In genomic region chr6:15326072-15326614, GRCh38 we compare ENCODE assay signal across 17 cellular contexts.
DNase-seq lines count a peak whose midpoint lies in the region; ATAC-seq and TF ChIP-seq lines count a peak whose summit lies in the region.
"Had no signal": no experiment of that assay in that cellular context is flagged by ENCODE, and none has a peak within 500 bp of the region (broad histone marks: within the 10 kb centered on the region; RNA-seq: fewer than 3 reads in every experiment).

No MANE protein-coding gene starts in this region.

- H3K4me3 Mint-ChIP-seq in activated CD8-positive, alpha-beta memory T cell treated with anti-CD3 and anti-CD28 coated beads, Interleukin-2, amount 10 ng/mL, durations not matched to agents 7 days and 5 days: no peak overlapping the region
- H3K4me3 Mint-ChIP-seq in activated naive CD8-positive, alpha-beta T cell: no peak overlapping the region
- H3K4me3 Mint-ChIP-seq in natural killer cell: peak overlapping the region; percentile 6

- intact Hi-C loops in natural killer cell (cut with micrococcal nuclease): loop anchor here (1.0 to 10.0 kb wide), 4 partner anchors 27 to 299 kb away; no protein-coding TSS in a partner anchor
- intact Hi-C loops in Right ventricle myocardium superior (cut with DNase I): no loop called here
- intact Hi-C loops in left colon (cut with DNase I, micrococcal nuclease): no loop called here

- peaks cover 10% of the 10 kb centered on the region for H3K36me3 Mint-ChIP-seq in activated CD8-positive, alpha-beta memory T cell treated with anti-CD3 and anti-CD28 coated beads, Interleukin-2, amount 10 ng/mL, durations not matched to agents 7 days and 5 days
- peaks cover 5% of the 10 kb centered on the region for H3K36me3 Mint-ChIP-seq in activated naive CD8-positive, alpha-beta T cell
- H3K36me3 Mint-ChIP-seq in natural killer cell: no peaks in the 10 kb centered on the region

- POLR2A ChIA-PET in GM10248 (lab: Yijun Ruan, JAX): interaction anchor here (0.5 kb wide), 2 partner anchors 10 to 639 kb away, joined by 4 to 6 read pairs; no protein-coding TSS in a partner anchor

- H3K27ac Mint-ChIP-seq in activated CD8-positive, alpha-beta memory T cell treated with anti-CD3 and anti-CD28 coated beads, Interleukin-2, amount 10 ng/mL, durations not matched to agents 7 days and 5 days: no peak overlapping the region
- peak overlapping the region; percentile 82 for H3K27ac Mint-ChIP-seq in activated naive CD8-positive, alpha-beta T cell
- peak overlapping the region; percentile 78 to 85 for H3K27ac Mint-ChIP-seq in natural killer cell

- H3K4me1 Mint-ChIP-seq in activated CD8-positive, alpha-beta memory T cell treated with anti-CD3 and anti-CD28 coated beads, Interleukin-2, amount 10 ng/mL, durations not matched to agents 7 days and 5 days: peaks cover 81% of the 10 kb centered on the region
- peaks cover 82% of the 10 kb centered on the region for H3K4me1 Mint-ChIP-seq in activated naive CD8-positive, alpha-beta T cell (ENCODE audit: low read depth)
- H3K4me1 Mint-ChIP-seq in natural killer cell: peaks cover 85% of the 10 kb centered on the region in 2 donors

- CTCF ChIA-PET in activated CD8-positive, alpha-beta memory T cell treated with anti-CD3 and anti-CD28 coated beads, Interleukin-2, amount 10 ng/mL, durations not matched to agents 7 days and 5 days (lab: Charles Lee): interaction anchor here (0.8 to 2.6 kb wide), 7 partner anchors 8 to 115 kb away, joined by 3 to 11 read pairs (median 3); no protein-coding TSS in a partner anchor
- CTCF ChIA-PET in GM10248 (lab: Yijun Ruan, JAX): interaction anchor here (0.7 to 2.9 kb wide), 11 partner anchors 10 to 114 kb away, joined by 3 to 13 read pairs (median 4); no protein-coding TSS in a partner anchor

- H3K27me3 Mint-ChIP-seq in activated CD8-positive, alpha-beta memory T cell treated with anti-CD3 and anti-CD28 coated beads, Interleukin-2, amount 10 ng/mL, durations not matched to agents 7 days and 5 days: no peaks in the 10 kb centered on the region
- H3K27me3 Mint-ChIP-seq in activated naive CD8-positive, alpha-beta T cell: no peaks in the 10 kb centered on the region
- H3K27me3 Mint-ChIP-seq in natural killer cell (ENCODE audit: low read depth in 2 of 2): no peaks in the 10 kb centered on the region

- peak; percentile 13 for ATAC-seq in activated CD8-positive, alpha-beta memory T cell treated with anti-CD3 and anti-CD28 coated beads, Interleukin-2, amount 10 ng/mL, durations not matched to agents 7 days and 5 days
- ATAC-seq in HG03354 (IDR thresholded peaks at IDR 0.05; ENCODE audit: poor library complexity, severe bottlenecking, unreplicated experiment) (peak; percentile 46), natural killer cell (peak; percentile 63 to 85 (median 84)), Right ventricle myocardium superior (ENCODE audit: poor library complexity) (no peak), left colon (no peak)
- ATAC-seq: A549, PC-3 had no signal

- H3K9me3 Mint-ChIP-seq in activated CD8-positive, alpha-beta memory T cell treated with anti-CD3 and anti-CD28 coated beads, Interleukin-2, amount 10 ng/mL, durations not matched to agents 7 days and 5 days (ENCODE audit: low read depth): no peaks in the 10 kb centered on the region
- H3K9me3 Mint-ChIP-seq in activated naive CD8-positive, alpha-beta T cell (ENCODE audit: low read depth): no peaks in the 10 kb centered on the region
- no peaks in the 10 kb centered on the region for H3K9me3 Mint-ChIP-seq in natural killer cell

- no peak for DNase-seq in activated CD8-positive, alpha-beta memory T cell treated with anti-CD3 and anti-CD28 coated beads, Interleukin-2, amount 10 ng/mL, durations not matched to agents 7 days and 5 days
- DNase-seq in activated CD8-positive, alpha-beta memory T cell treated with anti-CD3 and anti-CD28 coated beads, Interleukin-2, amount 50 U/mL, for 4 hours: no peak
- DNase-seq in natural killer cell: peak; percentile 44
- DNase-seq in Right ventricle myocardium superior: no peak
- no peak for DNase-seq in left colon
- DNase-seq in GM10248 (ENCODE audit: extremely low spot score): no peak
- DNase-seq: aorta; central memory CD4-positive, alpha-beta T cell; DMS153; KG1; NCI-H1092; NCI-H524; PC-3; stimulated activated CD4-positive, alpha-beta T cell treated with anti-CD3 and anti-CD28 coated beads, Interleukin-2, amount 100 ng/mL, for 48 hours had no signal

- TF ChIP-seq CTCF in natural killer cell (IDR thresholded peaks at IDR 0.05) (no peak), GM10248 (IDR thresholded peaks at IDR 0.05; ENCODE audit: control extremely low read depth, extremely low read depth, low read depth, missing control alignments) (no peak)

Comparison
In these comparisons a context has a peak if more than half of its experiments do, and no peak if none do; other contexts are left out.
1. ATAC-seq: peak in activated CD8-positive, alpha-beta memory T cell treated with anti-CD3 and anti-CD28 coated beads, Interleukin-2, amount 10 ng/mL, durations not matched to agents 7 days and 5 days (single experiment), HG03354 (single experiment) and natural killer cell (3 of 3); none in Right ventricle myocardium superior (single experiment) and left colon (single experiment).